Comparison of ENCODE assay signal across 12 cellular contexts in the genomic region with DNA sequence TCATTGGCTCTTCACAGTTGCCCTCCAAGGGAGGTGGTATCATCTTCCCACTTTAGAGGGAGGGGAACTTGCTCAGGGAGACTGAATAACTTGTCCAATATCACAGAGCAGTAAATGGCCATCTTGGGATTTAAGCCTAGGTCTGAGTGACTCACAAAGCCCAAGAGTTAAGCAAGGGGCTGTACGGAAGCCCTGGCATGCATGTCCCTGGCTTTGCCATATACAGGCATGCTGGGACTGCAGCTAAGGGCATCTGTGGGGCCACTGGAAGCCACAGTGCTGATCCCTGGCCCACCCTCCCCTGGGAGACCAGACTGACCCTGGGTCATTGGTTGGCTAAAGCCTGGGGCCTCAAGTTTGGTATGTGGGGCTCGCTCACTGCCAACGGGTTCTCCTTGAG. TPM values are rescaled to one million over a fixed set of nuclear protein-coding genes. Genes with fewer than 3 reads are reported as not detected.
DNase-seq lines count a peak whose midpoint lies in the region; ATAC-seq, FAIRE-seq and TF ChIP-seq lines count a peak whose summit lies in the region.
"Had no signal": no experiment of that assay in that cellular context is flagged by ENCODE, and none has a peak within 500 bp of the region (broad histone marks: within the 10 kb centered on the region; RNA-seq: fewer than 3 reads in every experiment).

No MANE protein-coding gene starts in this region.

- peak overlapping the region; percentile 75 for H3K27ac ChIP-seq in CD4-positive, alpha-beta T cell (ENCODE audit: low read depth, low read length)
- H3K27ac ChIP-seq in endothelial cell of umbilical vein (ENCODE audit: insufficient read depth, low read depth, low read length) (peak overlapping the region; percentile 65), prostate gland (peak overlapping the region; percentile 53 to 86)

- peaks cover 86% of the 10 kb centered on the region for H3K36me3 Mint-ChIP-seq in CD4-positive, alpha-beta T cell (ENCODE audit: low read depth)

- no peaks in the 10 kb centered on the region for H3K79me2 ChIP-seq in endothelial cell of umbilical vein (ENCODE audit: control insufficient read depth, insufficient read depth, low read length)

- no peaks in the 10 kb centered on the region for H4K20me1 ChIP-seq in endothelial cell of umbilical vein (replicated peaks; ENCODE audit: control insufficient read depth, extremely low read depth, insufficient read depth, low read length)

- TF ChIP-seq POLR2A in endothelial cell of umbilical vein (IDR thresholded peaks at IDR 0.05; ENCODE audit: low read depth, low read length) (no peak), prostate gland (IDR thresholded peaks at IDR 0.05) (no peak)

- peaks cover 44% of the 10 kb centered on the region for H3K4me1 ChIP-seq in endothelial cell of umbilical vein (ENCODE audit: control insufficient read depth, extremely low read depth, insufficient read depth, low read length)
- no peaks in the 10 kb centered on the region for H3K4me1 ChIP-seq in prostate gland (replicated peaks)

- H3K4me1 Mint-ChIP-seq in CD4-positive, alpha-beta T cell (ENCODE audit: low read depth) = peaks cover 87% of the 10 kb centered on the region

- dilution Hi-C loops in endothelial cell of umbilical vein (cut with MboI; ENCODE audit: extremely low pct_ligation_motif_present, low sequenced_read_pairs) = no loop called here

- TF ChIP-seq CTCF in CD4-positive, alpha-beta T cell (IDR thresholded peaks at IDR 0.05) = no peak
- TF ChIP-seq CTCF in endothelial cell of umbilical vein (IDR thresholded peaks at IDR 0.05; ENCODE audit: extremely low read depth in 1 of 2, insufficient read depth in 1 of 2, low read depth in 1 of 2, low read length in 2 of 2) = no peak
- no peak for TF ChIP-seq CTCF in prostate gland (IDR thresholded peaks at IDR 0.05)

- H3K9me3 Mint-ChIP-seq in CD4-positive, alpha-beta T cell = no peaks in the 10 kb centered on the region

- no peak overlapping the region for H3K4me3 ChIP-seq in endothelial cell of umbilical vein (replicated peaks in 1 of 3; ENCODE audit: insufficient read depth in 1 of 3, low read depth in 1 of 3, low read length in 3 of 3)
- no peak overlapping the region for H3K4me3 ChIP-seq in prostate gland

- peak overlapping the region; percentile 95 for H3K27ac Mint-ChIP-seq in CD4-positive, alpha-beta T cell

- CTCF ChIA-PET in CD4-positive, alpha-beta T cell (lab: Charles Lee) = no interaction called here
- CTCF ChIA-PET in endothelial cell of umbilical vein (lab: Charles Lee) = no interaction called here

- POLR2A ChIA-PET in CD4-positive, alpha-beta T cell (lab: Charles Lee) = interaction anchor here (2.9 to 14.6 kb wide), 3 partner anchors 14 to 42 kb away, joined by 20 to 416 read pairs (median 147); no protein-coding TSS in a partner anchor
- POLR2A ChIA-PET in endothelial cell of umbilical vein (lab: Charles Lee) = no interaction called here

- intact Hi-C loops in CD4-positive, alpha-beta T cell (cut with DNase I, micrococcal nuclease) = loop anchor here in 1 of 2 experiments (5.0 kb wide), 1 partner anchor 58 kb away; no protein-coding TSS in a partner anchor
- intact Hi-C loops in endothelial cell of umbilical vein (cut with micrococcal nuclease) = no loop called here
- intact Hi-C loops in prostate gland (cut with DNase I) = loop anchor here (5.0 kb wide), 1 partner anchor 58 kb away; no protein-coding TSS in a partner anchor

- no peaks in the 10 kb centered on the region for H3K27me3 Mint-ChIP-seq in CD4-positive, alpha-beta T cell

- no peaks in the 10 kb centered on the region for H3K27me3 ChIP-seq in CD4-positive, alpha-beta T cell (ENCODE audit: control insufficient read depth, insufficient read depth, low read length)
- H3K27me3 ChIP-seq in endothelial cell of umbilical vein (ENCODE audit: control insufficient read depth in 2 of 2, insufficient read depth in 2 of 2, low read length in 2 of 2) (no peaks in the 10 kb centered on the region), prostate gland (replicated peaks; ENCODE audit: insufficient read depth) (no peaks in the 10 kb centered on the region)

- no peak overlapping the region for H2AFZ ChIP-seq in endothelial cell of umbilical vein (ENCODE audit: low read depth, low read length)

- WGBS in prostate gland = 96% methylated on average over 2 of the region's 3 CpGs

- no peak for ATAC-seq in CD4-positive, alpha-beta T cell (ENCODE audit: poor library complexity)
- ATAC-seq: esophagus mucosa had no signal

- no peak for DNase-seq in CD4-positive, alpha-beta T cell
- DNase-seq in RCC 7860 (ENCODE audit: low spot score) (peak; percentile 21), endothelial cell of umbilical vein (ENCODE audit: low read depth, low spot score) (no peak), prostate gland (ENCODE audit: low spot score) (no peak), NCI-H1105 (lab: John Stamatoyannopoulos, UW) (no peak), urothelium cell line (ENCODE audit: low spot score) (no peak), HT-29 (ENCODE audit: low spot score) (no peak)
- DNase-seq in stimulated activated CD4-positive, alpha-beta T cell treated with anti-CD3 and anti-CD28 coated beads, Interleukin-1b, Interleukin-23, amount 100 ng/mL, for 48 hours = no peak
- DNase-seq: NCI-H1092 treated with DMSO at 0.1 percent for 48 hours had no signal

- no peaks in the 10 kb centered on the region for H3K9me1 ChIP-seq in endothelial cell of umbilical vein (replicated peaks; ENCODE audit: control insufficient read depth, extremely low read depth, insufficient read depth, low read length)

- no peak overlapping the region for H3K9ac ChIP-seq in endothelial cell of umbilical vein (replicated peaks; ENCODE audit: extremely low read depth, insufficient read depth, low read length)

- no peak overlapping the region for H3K4me2 ChIP-seq in endothelial cell of umbilical vein (ENCODE audit: insufficient read depth, low read length)

- H3K4me3 Mint-ChIP-seq in CD4-positive, alpha-beta T cell = peak overlapping the region; percentile 94

- no peaks in the 10 kb centered on the region for H3K9me3 ChIP-seq in CD4-positive, alpha-beta T cell (ENCODE audit: control insufficient read depth, low read length)
- H3K9me3 ChIP-seq in endothelial cell of umbilical vein (replicated peaks; ENCODE audit: control insufficient read depth, insufficient read depth, low read length) (no peaks in the 10 kb centered on the region), prostate gland (no peaks in the 10 kb centered on the region)

- FAIRE-seq in RCC 7860 (lab: Jason Lieb, UNC) = no peak
- FAIRE-seq in endothelial cell of umbilical vein (lab: Jason Lieb, UNC) = no peak
- no peak for FAIRE-seq in urothelium cell line (lab: Jason Lieb, UNC)
- FAIRE-seq: G401.6 had no signal

- BruUV-seq in endothelial cell of umbilical vein (replicated peaks; lab: Mats Ljungman, UMichigan) = no TSS peak

- H3K36me3 ChIP-seq in endothelial cell of umbilical vein (ENCODE audit: control insufficient read depth in 2 of 2, extremely low read depth in 1 of 2, insufficient read depth in 2 of 2, low read length in 2 of 2) (no peaks in the 10 kb centered on the region), prostate gland (no peaks in the 10 kb centered on the region)

TF ChIP-seq in endothelial cell of umbilical vein, 7 proteins besides CTCF, POLR2A, EP300 and RAD21:
- TF ChIP-seq EZH2 (IDR thresholded peaks at IDR 0.05; ENCODE audit: borderline replicate concordance, low read depth, low read length, severe bottlenecking) (no peak), JUN (IDR thresholded peaks at IDR 0.05; ENCODE audit: borderline replicate concordance, insufficient read depth, insufficient read length, low read depth) (no peak), POLR2AphosphoS5 (IDR thresholded peaks at IDR 0.05; ENCODE audit: insufficient read depth, low read depth, low read length) (no peak), FOS (IDR thresholded peaks at IDR 0.05; ENCODE audit: borderline replicate concordance, insufficient read depth, low read length) (no peak), MYC (IDR thresholded peaks at IDR 0.05; ENCODE audit: low read depth, low read length) (no peak)
- TF ChIP-seq, protein P1, sequence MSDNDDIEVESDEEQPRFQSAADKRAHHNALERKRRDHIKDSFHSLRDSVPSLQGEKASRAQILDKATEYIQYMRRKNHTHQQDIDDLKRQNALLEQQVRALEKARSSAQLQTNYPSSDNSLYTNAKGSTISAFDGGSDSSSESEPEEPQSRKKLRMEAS (IDR thresholded peaks at IDR 0.05; ENCODE audit: insufficient read depth, insufficient read length) = no peak

RNA-seq across cellular contexts. Expression of a gene that starts 3.1 kb away (rescaled TPM):
- 10 to 100 TPM; 86.2 to 91.4 TPM for total RNA-seq in CD4-positive, alpha-beta T cell
- 4.9 and 5.1 TPM in 2 replicates for total RNA-seq in endothelial cell of umbilical vein
- 6.3 and 8.0 TPM in 2 replicates for polyA plus RNA-seq in endothelial cell of umbilical vein
- polyA plus RNA-seq in endothelial cell of umbilical vein (2011; cell fraction: cytosol; rRNA removed) = 4.9 and 5.5 TPM in 2 replicates
- polyA plus RNA-seq in endothelial cell of umbilical vein (2011; cell fraction: nucleus; rRNA removed) = 3.7 and 5.2 TPM in 2 replicates
- 5.5 and 6.3 TPM in 2 replicates for polyA plus RNA-seq in endothelial cell of umbilical vein (2012)
- polyA minus RNA-seq in endothelial cell of umbilical vein = 3.4 and 4.7 TPM in 2 replicates
- polyA minus RNA-seq in endothelial cell of umbilical vein (2011; cell fraction: cytosol; rRNA and poly(A)+ RNA removed) = 4.0 TPM
- 4.3 and 5.4 TPM in 2 replicates for polyA minus RNA-seq in endothelial cell of umbilical vein (2011; cell fraction: nucleus; rRNA and poly(A)+ RNA removed)
- total RNA-seq in prostate gland = 10 to 100 TPM; 23.1 to 40.2 TPM
- 25.0 and 28.8 TPM in 2 replicates for total RNA-seq in HT-29 (2014; rRNA removed; shearing (Covaris generic))

RNA-seq across cellular contexts. Expression of a gene that starts 50.7 kb away (rescaled TPM):
- under 1 TPM; 0.25 to 0.36 TPM for total RNA-seq in CD4-positive, alpha-beta T cell
- total RNA-seq in endothelial cell of umbilical vein (not detected in 2 replicates), prostate gland (under 1 TPM in 1 of 2 donors, not detected in 1; 0.11 TPM)
- polyA plus RNA-seq in endothelial cell of umbilical vein = not detected in 2 replicates
- not detected in 2 replicates for polyA plus RNA-seq in endothelial cell of umbilical vein (2011; cell fraction: cytosol; rRNA removed)
- polyA plus RNA-seq in endothelial cell of umbilical vein (2011; cell fraction: nucleus; rRNA removed) = not detected in 2 replicates
- polyA plus RNA-seq in endothelial cell of umbilical vein (2012) = not detected in 2 replicates
- not detected in 2 replicates for polyA minus RNA-seq in endothelial cell of umbilical vein
- polyA minus RNA-seq in endothelial cell of umbilical vein (2011; cell fraction: cytosol; rRNA and poly(A)+ RNA removed) = not detected
- not detected in 2 replicates for polyA minus RNA-seq in endothelial cell of umbilical vein (2011; cell fraction: nucleus; rRNA and poly(A)+ RNA removed)
- total RNA-seq in HT-29 (2014; rRNA removed; shearing (Covaris generic)) = 0.20 TPM in 1 of 2 replicates, not detected in the other
- total RNA-seq: esophagus mucosa, H4 had no signal
